Comparison of ENCODE assay signal across 15 cellular contexts in genomic region chr2:162591403-162592083, GRCh38.
DNase-seq lines count a peak whose midpoint lies in the region; ATAC-seq and TF ChIP-seq lines count a peak whose summit lies in the region.
"Had no signal": no experiment of that assay in that cellular context is flagged by ENCODE, and none has a peak within 500 bp of the region (broad histone marks: within the 10 kb centered on the region; RNA-seq: fewer than 3 reads in every experiment).

No MANE protein-coding gene starts in this region.

- TF ChIP-seq CTCF in brain microvascular endothelial cell (IDR thresholded peaks at IDR 0.05; ENCODE audit: low read depth, low read length, missing control alignments) (no peak), chondrocyte (IDR thresholded peaks at IDR 0.05) (no peak)

- no peaks in the 10 kb centered on the region for H3K27me3 Mint-ChIP-seq in activated CD4-positive, alpha-beta memory T cell treated with anti-CD3 and anti-CD28 coated beads, Interleukin-2, amount 10 ng/mL, durations not matched to agents 7 days and 5 days
- no peaks in the 10 kb centered on the region for H3K27me3 Mint-ChIP-seq in activated naive CD8-positive, alpha-beta T cell treated with anti-CD3 and anti-CD28 coated beads for 36 hours
- peaks cover 2% of the 10 kb centered on the region for H3K27me3 Mint-ChIP-seq in chondrocyte (ENCODE audit: low read depth)

- no peaks in the 10 kb centered on the region for H3K4me1 Mint-ChIP-seq in activated CD4-positive, alpha-beta memory T cell treated with anti-CD3 and anti-CD28 coated beads, Interleukin-2, amount 10 ng/mL, durations not matched to agents 7 days and 5 days
- no peaks in the 10 kb centered on the region for H3K4me1 Mint-ChIP-seq in activated naive CD8-positive, alpha-beta T cell treated with anti-CD3 and anti-CD28 coated beads for 36 hours
- H3K4me1 Mint-ChIP-seq in chondrocyte (ENCODE audit: low read depth) = no peaks in the 10 kb centered on the region

- intact Hi-C loops in posterior vena cava (cut with DNase I) = no loop called here

- no peak overlapping the region for H3K4me3 ChIP-seq in brain microvascular endothelial cell (ENCODE audit: low read depth, low read length)
- H3K4me3 ChIP-seq: right atrium auricular region, stomach had no signal

- no peaks in the 10 kb centered on the region for H3K36me3 Mint-ChIP-seq in activated CD4-positive, alpha-beta memory T cell treated with anti-CD3 and anti-CD28 coated beads, Interleukin-2, amount 10 ng/mL, durations not matched to agents 7 days and 5 days (ENCODE audit: low read depth)
- no peaks in the 10 kb centered on the region for H3K36me3 Mint-ChIP-seq in activated naive CD8-positive, alpha-beta T cell treated with anti-CD3 and anti-CD28 coated beads for 36 hours
- H3K36me3 Mint-ChIP-seq in chondrocyte (ENCODE audit: low read depth) = no peaks in the 10 kb centered on the region

- in situ Hi-C loops in brain microvascular endothelial cell (cut with HindIII; ENCODE audit: low pct_ligation_motif_present, low sequenced_read_pairs) = no loop called here

- CTCF ChIA-PET in activated CD4-positive, alpha-beta memory T cell treated with anti-CD3 and anti-CD28 coated beads, Interleukin-2, amount 10 ng/mL, durations not matched to agents 7 days and 5 days (lab: Charles Lee) = no interaction called here

- H3K27ac Mint-ChIP-seq in activated CD4-positive, alpha-beta memory T cell treated with anti-CD3 and anti-CD28 coated beads, Interleukin-2, amount 10 ng/mL, durations not matched to agents 7 days and 5 days = no peak overlapping the region
- H3K27ac Mint-ChIP-seq in activated naive CD8-positive, alpha-beta T cell treated with anti-CD3 and anti-CD28 coated beads for 36 hours = no peak overlapping the region
- no peak overlapping the region for H3K27ac Mint-ChIP-seq in chondrocyte (ENCODE audit: unreplicated experiment)

- H3K36me3 ChIP-seq in brain microvascular endothelial cell (replicated peaks) = no peaks in the 10 kb centered on the region
- H3K36me3 ChIP-seq: right atrium auricular region, stomach had no signal

- no peaks in the 10 kb centered on the region for H3K27me3 ChIP-seq in brain microvascular endothelial cell (replicated peaks)
- H3K27me3 ChIP-seq: right atrium auricular region, stomach had no signal

- DNase-seq in brain microvascular endothelial cell (peak; percentile 35), posterior vena cava (ENCODE audit: low spot score) (no peak), chondrocyte (ENCODE audit: low spot score) (no peak)
- no peak for DNase-seq in activated CD4-positive, alpha-beta memory T cell treated with anti-CD3 and anti-CD28 coated beads, Interleukin-2, amount 10 ng/mL, durations not matched to agents 7 days and 5 days
- DNase-seq in activated naive CD8-positive, alpha-beta T cell treated with anti-CD3 and anti-CD28 coated beads for 36 hours = no peak
- DNase-seq: foreskin fibroblast; kidney; NCI-H2029; NK-92 treated with Interleukin-12 subunit alpha and Interleukin-12 subunit beta, amount 100 ng/mL, for 24 hours; stomach had no signal

- peak; percentile 96 for ATAC-seq in GM18868 (IDR thresholded peaks at IDR 0.05; ENCODE audit: unreplicated experiment)
- ATAC-seq in GM21528 (IDR thresholded peaks at IDR 0.05; ENCODE audit: low FRiP score, unreplicated experiment) = peak; percentile 85
- ATAC-seq in HG03175 (IDR thresholded peaks at IDR 0.05; ENCODE audit: unreplicated experiment) = peak; percentile 95
- ATAC-seq: SK-N-SH treated with all-trans-retinoic acid at 6 μM for 48 hours had no signal

- H3K4me3 Mint-ChIP-seq in activated CD4-positive, alpha-beta memory T cell treated with anti-CD3 and anti-CD28 coated beads, Interleukin-2, amount 10 ng/mL, durations not matched to agents 7 days and 5 days = no peak overlapping the region
- no peak overlapping the region for H3K4me3 Mint-ChIP-seq in activated naive CD8-positive, alpha-beta T cell treated with anti-CD3 and anti-CD28 coated beads for 36 hours
- no peak overlapping the region for H3K4me3 Mint-ChIP-seq in chondrocyte (ENCODE audit: unreplicated experiment)

- H3K27ac ChIP-seq in brain microvascular endothelial cell = no peak overlapping the region
- H3K27ac ChIP-seq: right atrium auricular region, stomach had no signal

- H3K9me3 Mint-ChIP-seq in activated CD4-positive, alpha-beta memory T cell treated with anti-CD3 and anti-CD28 coated beads, Interleukin-2, amount 10 ng/mL, durations not matched to agents 7 days and 5 days = no peaks in the 10 kb centered on the region
- peaks cover 4% of the 10 kb centered on the region for H3K9me3 Mint-ChIP-seq in activated naive CD8-positive, alpha-beta T cell treated with anti-CD3 and anti-CD28 coated beads for 36 hours
- H3K9me3 Mint-ChIP-seq in chondrocyte (ENCODE audit: low read depth) = peaks cover 13% of the 10 kb centered on the region

- POLR2A ChIA-PET in activated CD4-positive, alpha-beta memory T cell treated with anti-CD3 and anti-CD28 coated beads, Interleukin-2, amount 10 ng/mL, durations not matched to agents 7 days and 5 days (lab: Charles Lee) = no interaction called here
